ENCODE assay signal across 14 cellular contexts in genomic region chr9:100064872-100065581, GRCh38. TPM values are rescaled to one million over a fixed set of nuclear protein-coding genes. Genes with fewer than 3 reads are reported as not detected.
DNase-seq lines count a peak whose midpoint lies in the region; ATAC-seq and TF ChIP-seq lines count a peak whose summit lies in the region.
"Had no signal": no experiment of that assay in that cellular context is flagged by ENCODE, and none has a peak within 500 bp of the region (broad histone marks: within the 10 kb centered on the region; RNA-seq: fewer than 3 reads in every experiment).

No MANE protein-coding gene starts in this region.

- peaks cover 2% of the 10 kb centered on the region; the same call in 1 of the 2 replicates for H3K9me1 ChIP-seq in IMR-90 (ENCODE audit: insufficient read depth, low read length)

- no peak overlapping the region for H2BK20ac ChIP-seq in IMR-90 (ENCODE audit: low read depth, low read length)

- no peak for TF ChIP-seq POLR2A in IMR-90 (IDR thresholded peaks at IDR 0.05; ENCODE audit: low read depth, low read length)

- H2BK120ac ChIP-seq in IMR-90 (ENCODE audit: low read depth, low read length): no peak overlapping the region

- TF ChIP-seq CTCF in AG04450 (IDR thresholded peaks at IDR 0.05; ENCODE audit: low read depth, low read length) (no peak), IMR-90 (conservative IDR thresholded peaks at IDR 0.05; ENCODE audit: low read depth, low read length) (no peak), foreskin fibroblast (IDR thresholded peaks at IDR 0.05; ENCODE audit: low read depth, low read length) (no peak), ascending aorta (IDR thresholded peaks at IDR 0.05) (no peak)

- ATAC-seq in IMR-90 (ENCODE audit: low read depth) (peak; percentile 90), HG03571 (IDR thresholded peaks at IDR 0.05; ENCODE audit: unreplicated experiment) (no peak)

- no peak overlapping the region for H3K23ac ChIP-seq in IMR-90 (ENCODE audit: low read depth, low read length)

- peak overlapping the region; percentile 78 for H2BK5ac ChIP-seq in IMR-90 (ENCODE audit: low read depth, low read length, poor library complexity, severe bottlenecking)

- H2AK9ac ChIP-seq in IMR-90 (replicated peaks; ENCODE audit: low read depth, low read length, poor library complexity): no peak overlapping the region

- no peak overlapping the region for H2AK5ac ChIP-seq in IMR-90 (ENCODE audit: low read depth, low read length)

- H3K4me3 ChIP-seq in AG04450 (ENCODE audit: low read depth, low read length): no peak overlapping the region
- H3K4me3 ChIP-seq in IMR-90 (ENCODE audit: insufficient read depth, low read depth, low read length): no peak overlapping the region
- no peak overlapping the region for H3K4me3 ChIP-seq in foreskin fibroblast (ENCODE audit: low read depth in 1 of 2, low read length in 2 of 2)
- H3K4me3 ChIP-seq in ascending aorta: no peak overlapping the region

- H3K4me1 ChIP-seq in IMR-90 (ENCODE audit: control insufficient read depth, insufficient read depth, low read length) (peaks cover 7% of the 10 kb centered on the region; the same call in 1 of the 2 replicates), ascending aorta (peaks cover 0 to 3% of the 10 kb centered on the region in 2 donors)

- H3K9ac ChIP-seq in IMR-90 (ENCODE audit: low read depth, low read length): no peak overlapping the region

- no TSS peak for BruUV-seq in IMR-90 (replicated peaks; lab: Mats Ljungman, UMichigan)

- no peak overlapping the region for H4K91ac ChIP-seq in IMR-90 (ENCODE audit: insufficient read depth, low read depth, low read length)

- H3K14ac ChIP-seq in IMR-90 (replicated peaks; ENCODE audit: low read depth, low read length): no peak overlapping the region

- H4K8ac ChIP-seq in IMR-90 (ENCODE audit: low read depth in 2 of 2, low read length in 2 of 2): no peak overlapping the region

- H3K18ac ChIP-seq in IMR-90 (ENCODE audit: low read depth, low read length): no peak overlapping the region

- H3K79me1 ChIP-seq in IMR-90 (ENCODE audit: low read depth in 1 of 2, low read length in 2 of 2): peaks cover 11 to 39% of the 10 kb centered on the region in 2 experiments

- peak; percentile 44 for DNase-seq in AG04450 (ENCODE audit: low read depth, low spot score)
- peak; percentile 92 for DNase-seq in IMR-90
- peak; percentile 80 for DNase-seq in amniotic epithelial cell (ENCODE audit: low read depth)
- peak; percentile 69 to 82 for DNase-seq in foreskin fibroblast
- no peak for DNase-seq in ascending aorta (ENCODE audit: low spot score in 2 of 2)
- no peak for DNase-seq in HuH-7.5 (ENCODE audit: low spot score)
- DNase-seq in NCI-H1048 (lab: John Stamatoyannopoulos, UW): no peak
- DNase-seq: activated CD4-positive, alpha-beta T cell treated with anti-CD3 and anti-CD28 coated beads for 4 hours; activated T-cell treated with anti-CD3 and anti-CD28 coated beads, Interleukin-2, amount 50 U/mL, for 4 hours; aorta; left cardiac atrium; T-helper 1 cell had no signal

- H3K9me3 ChIP-seq in AG04450 (ENCODE audit: control insufficient read depth, insufficient read depth, low read length) (no peaks in the 10 kb centered on the region), IMR-90 (ENCODE audit: control insufficient read depth, insufficient read depth, low read length) (no peaks in the 10 kb centered on the region), ascending aorta (no peaks in the 10 kb centered on the region)

- H3K4ac ChIP-seq in IMR-90 (ENCODE audit: low read depth, low read length): no peak overlapping the region

- H3K4me2 ChIP-seq in IMR-90 (ENCODE audit: low read depth, low read length): no peak overlapping the region

- in situ Hi-C loops in IMR-90 (cut with MboI; ENCODE audit: low sequenced_read_pairs): no loop called here

- no peak for TF ChIP-seq RAD21 in IMR-90 (IDR thresholded peaks at IDR 0.05; ENCODE audit: low read length)

- dilution Hi-C loops in IMR-90 (cut with HindIII; ENCODE audit: low sequenced_read_pairs, unreplicated experiment): no loop called here

- no peak overlapping the region for H2BK15ac ChIP-seq in IMR-90 (ENCODE audit: low read depth, low read length)

- CTCF ChIA-PET in AG04450 (lab: Charles Lee): no interaction called here
- CTCF ChIA-PET in IMR-90 (lab: Yijun Ruan, JAX): no interaction called here

- no peak overlapping the region for H3K56ac ChIP-seq in IMR-90 (ENCODE audit: extremely low read depth, insufficient read depth, low read length)

- peaks cover 13% of the 10 kb centered on the region; the same call in 1 of the 2 replicates for H4K20me1 ChIP-seq in IMR-90 (ENCODE audit: insufficient read depth, low read length)

- WGBS in IMR-90 (ENCODE audit: extremely low coverage in 2 of 2, insufficient read length in 1 of 2), 2 experiments: no CpG with 5 or more reads among the region's 8 CpGs

- H4K5ac ChIP-seq in IMR-90 (ENCODE audit: low read depth, low read length): no peak overlapping the region

- H3K27me3 ChIP-seq in AG04450 (ENCODE audit: control insufficient read depth, insufficient read depth, low read length) (no peaks in the 10 kb centered on the region), IMR-90 (ENCODE audit: control insufficient read depth, insufficient read depth, low read length) (no peaks in the 10 kb centered on the region), ascending aorta (no peaks in the 10 kb centered on the region)

- intact Hi-C loops in IMR-90 (cut with micrococcal nuclease): no loop called here
- intact Hi-C loops in ascending aorta (cut with DNase I): no loop called here

- H2AFZ ChIP-seq in IMR-90 (replicated peaks; ENCODE audit: low read length, poor library complexity): no peak overlapping the region

- POLR2A ChIA-PET in AG04450 (lab: Yijun Ruan, JAX): no interaction called here
- POLR2A ChIA-PET in IMR-90 (lab: Charles Lee; ENCODE audit: unreplicated experiment): no interaction called here

- H3K36me3 ChIP-seq in IMR-90 (ENCODE audit: control insufficient read depth, insufficient read depth, low read length) (no peaks in the 10 kb centered on the region), ascending aorta (no peaks in the 10 kb centered on the region)

- H3K27ac ChIP-seq in AG04450 (ENCODE audit: low read depth, low read length): no peak overlapping the region
- H3K27ac ChIP-seq in IMR-90 (ENCODE audit: insufficient read depth, low read length): no peak overlapping the region
- H3K27ac ChIP-seq in ascending aorta: no peak overlapping the region
- H3K27ac ChIP-seq: C4-2B had no signal

TF ChIP-seq in IMR-90, 13 proteins besides CTCF, POLR2A, EP300 and RAD21:
- TF ChIP-seq MAZ (IDR thresholded peaks at IDR 0.05; ENCODE audit: borderline replicate concordance, low read depth, low read length): no peak
- no peak for TF ChIP-seq NFE2L2 (IDR thresholded peaks at IDR 0.05; ENCODE audit: low read depth, low read length)
- TF ChIP-seq RCOR1 (IDR thresholded peaks at IDR 0.05; ENCODE audit: insufficient replicate concordance, low read length): no peak
- TF ChIP-seq SMC3 (IDR thresholded peaks at IDR 0.05; ENCODE audit: low read depth, low read length): no peak
- TF ChIP-seq ELK1 (IDR thresholded peaks at IDR 0.05; ENCODE audit: borderline replicate concordance, low read depth, low read length): no peak
- TF ChIP-seq RFX5 (IDR thresholded peaks at IDR 0.05; ENCODE audit: low read depth, low read length): no peak
- TF ChIP-seq FOS (IDR thresholded peaks at IDR 0.05; ENCODE audit: low read depth, low read length): peak; percentile 70
- no peak for TF ChIP-seq CHD1 (IDR thresholded peaks at IDR 0.05; ENCODE audit: low read depth, low read length)
- no peak for TF ChIP-seq BHLHE40 (IDR thresholded peaks at IDR 0.05; ENCODE audit: low read depth, low read length)
- TF ChIP-seq CEBPB (IDR thresholded peaks at IDR 0.05; ENCODE audit: low read depth, low read length): peak; percentile 98
- TF ChIP-seq MAFK (IDR thresholded peaks at IDR 0.05; ENCODE audit: low read depth, low read length): peak; percentile 15; the same call in 1 of the 2 replicates
- no peak for TF ChIP-seq USF2 (IDR thresholded peaks at IDR 0.05; ENCODE audit: low read depth, low read length)
- TF ChIP-seq MXI1 (IDR thresholded peaks at IDR 0.05; ENCODE audit: borderline replicate concordance, low read depth, low read length): no peak

RNA-seq across cellular contexts. Expression of gene ERP44, which starts 33.8 kb away (rescaled TPM):
- 20.9 and 28.0 TPM in 2 replicates for polyA plus RNA-seq in AG04450 (2011; rRNA removed)
- 5.4 and 10.0 TPM in 2 replicates for polyA minus RNA-seq in AG04450 (2011; rRNA and poly(A)+ RNA removed)
- 9.1 and 16.1 TPM in 2 replicates for total RNA-seq in IMR-90 (2012; rRNA removed)
- 11.6 and 13.5 TPM in 2 replicates for polyA plus RNA-seq in IMR-90 (2012; rRNA removed)
- 2.9 and 3.1 TPM in 2 replicates for polyA plus RNA-seq in IMR-90 (2012; cell fraction: cytosol; rRNA removed)
- 1.3 and 6.6 TPM in 2 replicates for polyA plus RNA-seq in IMR-90 (2012; cell fraction: nucleus; rRNA removed; ENCODE audit: low replicate concordance)
- total RNA-seq in ascending aorta: 10.7 TPM

RNA-seq across cellular contexts. Expression of gene INVS, which starts 34.0 kb away (rescaled TPM):
- polyA plus RNA-seq in AG04450 (2011; rRNA removed) (20.1 and 22.5 TPM in 2 replicates), IMR-90 (2012; rRNA removed) (7.9 and 9.2 TPM in 2 replicates)
- polyA minus RNA-seq in AG04450 (2011; rRNA and poly(A)+ RNA removed): 24.4 and 37.7 TPM in 2 replicates
- total RNA-seq in IMR-90 (2012; rRNA removed) (25.3 and 33.5 TPM in 2 replicates), ascending aorta (8.5 TPM)
- polyA plus RNA-seq in IMR-90 (2012; cell fraction: cytosol; rRNA removed): 3.0 and 4.6 TPM in 2 replicates
- polyA plus RNA-seq in IMR-90 (2012; cell fraction: nucleus; rRNA removed; ENCODE audit: low replicate concordance): 7.2 and 25.0 TPM in 2 replicates

Comparison
In these comparisons a context has a peak if more than half of its experiments do, and no peak if none do; other contexts are left out.
1. DNase-seq: peak in AG04450 (single experiment), IMR-90 (single experiment), amniotic epithelial cell (single experiment) and foreskin fibroblast (2 of 2); none in ascending aorta (0 of 2), HuH-7.5 (single experiment) and NCI-H1048 (single experiment).